ENCODE assay signal across 19 cellular contexts in genomic region chrX:95539041-95539440, GRCh38.
"Had no signal": no experiment of that assay in that cellular context is flagged by ENCODE, and none has a peak within 500 bp of the region (broad histone marks: within the 10 kb centered on the region; RNA-seq: fewer than 3 reads in every experiment).

No MANE protein-coding gene starts in this region.

- ATAC-seq: activated naive CD8-positive, alpha-beta T cell treated with anti-CD3 and anti-CD28 coated beads, Interleukin-2, amount 50 U/mL, for 24 hours; lower lobe of right lung; stimulated activated naive CD8-positive, alpha-beta T cell treated with anti-CD3 and anti-CD28 coated beads, Interleukin-15, amount 100 ng/mL, for 72 hours had no signal

- DNase-seq: activated CD4-positive, alpha-beta T cell treated with anti-CD3 and anti-CD28 coated beads, Interleukin-2, amount 10 ng/mL, durations not matched to agents 7 days and 5 days; activated CD8-positive, alpha-beta memory T cell treated with anti-CD3 and anti-CD28 coated beads, Interleukin-2, amount 50 U/mL, for 4 hours; activated effector memory CD4-positive, alpha-beta T cell treated with Interleukin-2 at 50 U/mL for 16 hours; activated naive CD4-positive, alpha-beta T cell treated with anti-CD3 and anti-CD28 coated beads, Interleukin-2, amount 10 ng/mL, durations not matched to agents 7 days and 5 days; activated naive CD8-positive, alpha-beta T cell treated with anti-CD3 and anti-CD28 coated beads, Interleukin-2, amount 50 U/mL, for 24 hours; activated T-cell treated with anti-CD3 and anti-CD28 coated beads, Interleukin-2, amount 50 U/mL, for 48 hours; aorta; brain microvascular endothelial cell; cerebellar nuclear complex; effector CD8-positive, alpha-beta T cell; esophagus squamous epithelium; lower lobe of right lung; midbrain; occipital lobe; posterior cingulate gyrus; retina; stimulated activated naive CD8-positive, alpha-beta T cell treated with anti-CD3 and anti-CD28 coated beads, Interleukin-15, amount 100 ng/mL, for 72 hours; transverse colon; uterus had no signal
